19 cellular contexts compared by ENCODE assay signal in the genomic region with DNA sequence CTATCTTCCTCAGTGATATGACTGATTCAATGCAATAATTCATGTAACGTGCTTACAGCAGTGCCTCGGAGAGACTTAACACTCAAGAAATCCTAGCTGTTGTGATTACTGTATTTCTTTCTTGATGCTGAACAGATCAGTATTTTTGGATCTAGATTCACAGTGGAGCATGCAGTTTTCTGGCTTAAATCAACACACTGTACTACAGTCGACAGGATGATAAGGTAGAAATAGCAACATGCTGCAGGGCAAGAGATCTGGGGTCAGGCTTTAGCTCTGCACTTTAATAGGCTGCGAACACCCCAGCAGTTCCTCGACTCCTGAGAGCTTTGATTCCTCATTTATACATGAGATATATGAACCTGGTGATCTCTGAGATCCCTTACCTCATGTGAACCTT.
DNase-seq lines count a peak whose midpoint lies in the region; ATAC-seq and TF ChIP-seq lines count a peak whose summit lies in the region.
"Had no signal": no experiment of that assay in that cellular context is flagged by ENCODE, and none has a peak within 500 bp of the region (broad histone marks: within the 10 kb centered on the region; RNA-seq: fewer than 3 reads in every experiment).

No MANE protein-coding gene starts in this region.

- H3K9ac ChIP-seq in stomach smooth muscle (ENCODE audit: low read length in 2 of 2): no peak overlapping the region
- H3K9ac ChIP-seq: GM23248 had no signal

- H3K27ac ChIP-seq in esophagus squamous epithelium: peak overlapping the region in 3 of 4 donors; percentile 26 to 62 (median 39)
- peak overlapping the region in 11 of 12 donors; percentile 35 to 82 (median 75) for H3K27ac ChIP-seq in heart left ventricle
- peak overlapping the region; percentile 51 for H3K27ac ChIP-seq in lower lobe of right lung
- peak overlapping the region; percentile 64 for H3K27ac ChIP-seq in stomach smooth muscle (ENCODE audit: low read length)
- H3K27ac ChIP-seq: C4-2B, GM23248, PC-9 had no signal

- TF ChIP-seq CTCF in esophagus squamous epithelium (IDR thresholded peaks at IDR 0.05) (no peak), heart left ventricle (IDR thresholded peaks at IDR 0.05) (no peak), lower lobe of right lung (IDR thresholded peaks at IDR 0.05) (no peak)

- 70 to 82% methylated on average over 5 of the region's 5 CpGs for WGBS in esophagus squamous epithelium, 2 donors
- 29 to 36% (median 34%) methylated on average over 5 of the region's 5 CpGs for WGBS in heart left ventricle, 4 donors

- H3K36me3 ChIP-seq in esophagus squamous epithelium (no peaks in the 10 kb centered on the region), heart left ventricle (no peaks in the 10 kb centered on the region), lower lobe of right lung (no peaks in the 10 kb centered on the region), stomach smooth muscle (ENCODE audit: control insufficient read depth in 2 of 2, insufficient read depth in 2 of 2, low read length in 2 of 2) (no peaks in the 10 kb centered on the region)

- no peaks in the 10 kb centered on the region for H3K9me3 ChIP-seq in esophagus squamous epithelium
- no peaks in the 10 kb centered on the region for H3K9me3 ChIP-seq in heart left ventricle
- no peaks in the 10 kb centered on the region for H3K9me3 ChIP-seq in lower lobe of right lung
- H3K9me3 ChIP-seq in stomach smooth muscle (ENCODE audit: control insufficient read depth in 2 of 2, low read length in 2 of 2): no peaks in the 10 kb centered on the region

- intact Hi-C loops in esophagus squamous epithelium (cut with DNase I): no loop called here
- intact Hi-C loops in heart left ventricle (cut with DNase I): loop anchor here in 5 of 10 donors (5.0 to 10.0 kb wide), 4 partner anchors 39 to 274 kb away; a partner anchor contains a TSS
- intact Hi-C loops in lower lobe of right lung (cut with DNase I): no loop called here

- H3K4me1 ChIP-seq in esophagus squamous epithelium: peaks cover 0 to 24% (median 0%) of the 10 kb centered on the region in 3 donors
- peaks cover 0 to 43% (median 24%) of the 10 kb centered on the region in 12 donors for H3K4me1 ChIP-seq in heart left ventricle
- H3K4me1 ChIP-seq in lower lobe of right lung: no peaks in the 10 kb centered on the region
- peaks cover 28% of the 10 kb centered on the region for H3K4me1 ChIP-seq in stomach smooth muscle (ENCODE audit: control insufficient read depth, insufficient read depth, low read length)

- H3K4me3 ChIP-seq in esophagus squamous epithelium: no peak overlapping the region
- no peak overlapping the region for H3K4me3 ChIP-seq in heart left ventricle
- H3K4me3 ChIP-seq in lower lobe of right lung: no peak overlapping the region
- H3K4me3 ChIP-seq in stomach smooth muscle (ENCODE audit: low read length in 2 of 2): no peak overlapping the region
- H3K4me3 ChIP-seq: GM23248, PC-9 had no signal

- TF ChIP-seq POLR2A in esophagus squamous epithelium (IDR thresholded peaks at IDR 0.05) (no peak), heart left ventricle (IDR thresholded peaks at IDR 0.05) (no peak)

- H3K27me3 ChIP-seq in esophagus squamous epithelium (no peaks in the 10 kb centered on the region), heart left ventricle (no peaks in the 10 kb centered on the region), lower lobe of right lung (ENCODE audit: low read depth) (no peaks in the 10 kb centered on the region), stomach smooth muscle (ENCODE audit: control insufficient read depth in 1 of 2, insufficient read depth in 2 of 2, low read length in 2 of 2) (no peaks in the 10 kb centered on the region)

- DNase-seq in esophagus squamous epithelium (lab: John Stamatoyannopoulos, UW): no peak
- DNase-seq in heart left ventricle: no peak
- no peak for DNase-seq in lower lobe of right lung
- no peak for DNase-seq in 8988T
- no peak for DNase-seq in Kasumi-1 (lab: John Stamatoyannopoulos, UW)
- DNase-seq in SKM-1 treated with dmso at 0.1 percent for 144 hours (lab: John Stamatoyannopoulos, UW; ENCODE audit: unreplicated experiment): no peak
- DNase-seq in NCI-H1092 (lab: John Stamatoyannopoulos, UW): no peak
- DNase-seq: AML-193, DMS79 treated with DMSO at 0.1 percent for 48 hours, GM23248, HCEC 1CT, IMR-90, NCI-H1436, NCI-H2029, NCI-H2171, NCI-H526, PC-9 had no signal

- ATAC-seq in heart left ventricle (peak; percentile 65 to 92 (median 84)), lower lobe of right lung (no peak)

Comparison
In these comparisons a context has a peak if more than half of its experiments do, and no peak if none do; other contexts are left out.
1. ATAC-seq: peak in heart left ventricle (4 of 4); none in lower lobe of right lung (0 of 2).
2. Peak in every context shown above with its lines, with median percentiles within 50 percentile points of each other: H3K27ac ChIP-seq.